Comparison of ENCODE assay signal across 8 cellular contexts in genomic region chr20:49675368-49676151, GRCh38. TPM values are rescaled to one million over a fixed set of nuclear protein-coding genes. Genes with fewer than 3 reads are reported as not detected.
DNase-seq lines count a peak whose midpoint lies in the region; ATAC-seq and TF ChIP-seq lines count a peak whose summit lies in the region.

No MANE protein-coding gene starts in this region.

- TF ChIP-seq CTCF in GM13977 (IDR thresholded peaks at IDR 0.05; ENCODE audit: extremely low read depth, insufficient read depth, missing control alignments) = no peak

- H3K4me3 ChIP-seq in SJCRH30 = no peak overlapping the region

- peaks cover 3% of the 10 kb centered on the region; the same call in 1 of the 2 replicates for H3K36me3 ChIP-seq in SJCRH30

- no peaks in the 10 kb centered on the region for H3K27me3 ChIP-seq in SJCRH30

- intact Hi-C loops in posterior cingulate gyrus (cut with DNase I) = no loop called here

- in situ Hi-C loops in GM13977 (cut with MboI; ENCODE audit: low pct_unique_long_range_greater_than_20kb, low sequenced_read_pairs, unreplicated experiment) = no loop called here

- ATAC-seq in HG02610 (IDR thresholded peaks at IDR 0.05; ENCODE audit: unreplicated experiment) = peak; percentile 50

- H3K4me1 ChIP-seq in SJCRH30 = peaks cover 28% of the 10 kb centered on the region

- H3K27ac ChIP-seq in SJCRH30 = no peak overlapping the region

- no peaks in the 10 kb centered on the region for H3K9me3 ChIP-seq in SJCRH30 (replicated peaks)

- DNase-seq in GM13977 (ENCODE audit: low spot score) (peak; percentile 45), RPMI7951 (ENCODE audit: low read depth) (peak; percentile 22), myocyte (ENCODE audit: low read depth) (peak; percentile 11), SJCRH30 (no peak), posterior cingulate gyrus (no peak), NCI-H510A (lab: John Stamatoyannopoulos, UW) (no peak), putamen (ENCODE audit: low spot score) (no peak)

RNA-seq across cellular contexts. Expression of gene B4GALT5, which starts 38.1 kb away (rescaled TPM):
- 25.5 and 30.5 TPM in 2 replicates for total RNA-seq in RPMI7951 (2014; rRNA removed; shearing (Covaris generic))
- 35.8 and 37.3 TPM in 2 replicates for total RNA-seq in myocyte
- polyA plus RNA-seq in myocyte (2012) = 28.1 TPM
- total RNA-seq in SJCRH30 (2014; rRNA removed; shearing (Covaris generic)) = 79.6 and 81.1 TPM in 2 replicates

Comparison
In these comparisons a context has a peak if more than half of its experiments do, and no peak if none do; other contexts are left out.
1. DNase-seq: peak in GM13977 (single experiment), RPMI7951 (single experiment) and myocyte (single experiment); none in SJCRH30 (0 of 2), posterior cingulate gyrus (0 of 10), NCI-H510A (single experiment) and putamen (single experiment).